In the genomic region with DNA sequence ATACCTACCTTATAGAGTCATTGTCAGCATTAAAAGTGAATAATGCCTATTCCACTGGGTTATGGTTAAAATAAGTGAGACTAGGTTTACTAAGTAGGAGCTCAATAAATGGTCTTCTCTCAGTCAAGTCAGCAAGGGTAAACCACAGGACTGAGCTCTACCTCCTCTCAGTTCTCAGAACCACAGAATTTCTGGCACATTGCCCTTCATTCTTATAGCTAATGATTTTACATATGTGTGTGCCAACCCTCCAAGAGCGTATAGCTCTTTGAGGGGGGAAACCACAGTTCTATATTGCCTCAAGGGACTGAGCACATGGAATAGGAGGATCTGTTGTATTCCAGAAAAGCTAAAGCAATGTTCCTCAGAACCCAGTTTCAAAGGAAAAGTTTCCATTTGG, we compare ENCODE assay signal across 1 cellular context.
TF ChIP-seq lines count a peak whose summit lies in the region.

No MANE protein-coding gene starts in this region.

TF ChIP-seq in IMR-90, 13 proteins besides CTCF, POLR2A, EP300 and RAD21:
- no peak for TF ChIP-seq NFE2L2 (IDR thresholded peaks at IDR 0.05; ENCODE audit: low read depth, low read length)
- TF ChIP-seq MAZ (IDR thresholded peaks at IDR 0.05; ENCODE audit: borderline replicate concordance, low read depth, low read length), result no peak
- no peak for TF ChIP-seq MXI1 (IDR thresholded peaks at IDR 0.05; ENCODE audit: borderline replicate concordance, low read depth, low read length)
- TF ChIP-seq USF2 (IDR thresholded peaks at IDR 0.05; ENCODE audit: low read depth, low read length), result no peak
- no peak for TF ChIP-seq CEBPB (IDR thresholded peaks at IDR 0.05; ENCODE audit: low read depth, low read length)
- TF ChIP-seq FOS (IDR thresholded peaks at IDR 0.05; ENCODE audit: low read depth, low read length), result no peak
- TF ChIP-seq BHLHE40 (IDR thresholded peaks at IDR 0.05; ENCODE audit: low read depth, low read length), result no peak
- no peak for TF ChIP-seq SMC3 (IDR thresholded peaks at IDR 0.05; ENCODE audit: low read depth, low read length)
- no peak for TF ChIP-seq RFX5 (IDR thresholded peaks at IDR 0.05; ENCODE audit: low read depth, low read length)
- TF ChIP-seq RCOR1 (IDR thresholded peaks at IDR 0.05; ENCODE audit: insufficient replicate concordance, low read length), result no peak
- TF ChIP-seq MAFK (IDR thresholded peaks at IDR 0.05; ENCODE audit: low read depth, low read length), result no peak
- TF ChIP-seq CHD1 (IDR thresholded peaks at IDR 0.05; ENCODE audit: low read depth, low read length), result no peak
- TF ChIP-seq, protein P1, sequence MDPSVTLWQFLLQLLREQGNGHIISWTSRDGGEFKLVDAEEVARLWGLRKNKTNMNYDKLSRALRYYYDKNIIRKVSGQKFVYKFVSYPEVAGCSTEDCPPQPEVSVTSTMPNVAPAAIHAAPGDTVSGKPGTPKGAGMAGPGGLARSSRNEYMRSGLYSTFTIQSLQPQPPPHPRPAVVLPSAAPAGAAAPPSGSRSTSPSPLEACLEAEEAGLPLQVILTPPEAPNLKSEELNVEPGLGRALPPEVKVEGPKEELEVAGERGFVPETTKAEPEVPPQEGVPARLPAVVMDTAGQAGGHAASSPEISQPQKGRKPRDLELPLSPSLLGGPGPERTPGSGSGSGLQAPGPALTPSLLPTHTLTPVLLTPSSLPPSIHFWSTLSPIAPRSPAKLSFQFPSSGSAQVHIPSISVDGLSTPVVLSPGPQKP (IDR thresholded peaks at IDR 0.05; ENCODE audit: borderline replicate concordance, low read depth, low read length), result no peak
